ENCODE assay signal across 25 cellular contexts in the genomic region with DNA sequence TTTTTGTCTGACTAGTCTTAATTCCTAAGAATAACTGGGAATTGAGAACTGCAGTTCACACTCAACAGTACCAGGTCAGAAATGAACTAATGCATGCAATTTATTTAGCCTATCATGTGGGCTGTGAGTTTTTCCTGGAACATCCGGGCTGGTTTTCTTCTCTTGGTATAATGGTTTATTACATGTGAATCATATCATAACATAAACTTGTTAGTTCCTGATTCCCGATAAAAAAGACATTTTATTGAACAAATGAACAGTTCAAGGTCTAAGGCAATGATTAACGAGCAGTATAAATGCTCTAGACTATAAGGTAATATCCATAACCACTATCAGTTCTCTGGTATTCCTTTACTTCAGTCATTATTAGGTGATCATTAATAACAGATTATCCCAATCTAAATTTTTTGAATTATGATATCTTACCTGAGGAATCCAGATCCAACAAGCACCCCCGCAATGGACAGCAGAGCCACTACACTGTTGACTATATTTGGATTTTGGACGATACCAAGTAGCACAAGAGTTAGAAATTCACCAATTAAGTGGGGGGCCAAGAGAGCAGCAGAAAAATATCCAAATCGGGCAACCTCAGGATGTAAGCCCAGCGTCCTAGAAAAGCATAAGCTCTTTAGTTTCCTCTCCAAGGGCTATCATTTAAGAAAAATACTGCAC. TPM values are rescaled to one million over a fixed set of nuclear protein-coding genes. Genes with fewer than 3 reads are reported as not detected.
DNase-seq lines count a peak whose midpoint lies in the region; ATAC-seq and TF ChIP-seq lines count a peak whose summit lies in the region.
"Had no signal": no experiment of that assay in that cellular context is flagged by ENCODE, and none has a peak within 500 bp of the region (broad histone marks: within the 10 kb centered on the region; RNA-seq: fewer than 3 reads in every experiment).

No MANE protein-coding gene starts in this region.

- TF ChIP-seq CTCF in colonic mucosa (IDR thresholded peaks at IDR 0.05) = no peak

- H3K9ac ChIP-seq in colonic mucosa (ENCODE audit: low read depth in 2 of 2, low read length in 2 of 2) (no peak overlapping the region), mucosa of rectum (ENCODE audit: low read depth in 1 of 2, low read length in 2 of 2) (no peak overlapping the region)
- H3K9ac ChIP-seq: GM23248 had no signal

- H3K4me3 ChIP-seq in colonic mucosa (no peak overlapping the region), mucosa of rectum (ENCODE audit: low read length in 2 of 2) (peak overlapping the region in 1 of 2 donors; percentile 23)
- H3K4me3 ChIP-seq: GM23248, MG63 had no signal

- peak overlapping the region; percentile 74 for H3K27ac ChIP-seq in colonic mucosa
- H3K27ac ChIP-seq in mucosa of rectum (ENCODE audit: low read depth in 2 of 2, low read length in 2 of 2) = peak overlapping the region; percentile 42 to 50
- H3K27ac ChIP-seq: GM23248 had no signal

- H3K9me3 ChIP-seq in colonic mucosa (no peaks in the 10 kb centered on the region), mucosa of rectum (ENCODE audit: control insufficient read depth in 2 of 2, low read length in 2 of 2) (no peaks in the 10 kb centered on the region)
- H3K9me3 ChIP-seq: BE2C, MG63 had no signal

- ATAC-seq in GM18861 (IDR thresholded peaks at IDR 0.05; ENCODE audit: unreplicated experiment) = no peak
- ATAC-seq in GM18867 (IDR thresholded peaks at IDR 0.05; ENCODE audit: unreplicated experiment) = no peak
- ATAC-seq in HG03565 (IDR thresholded peaks at IDR 0.05; ENCODE audit: unreplicated experiment) = no peak
- ATAC-seq: PC-3, Right ventricle myocardium inferior had no signal

- H3K27me3 ChIP-seq in colonic mucosa (no peaks in the 10 kb centered on the region), mucosa of rectum (ENCODE audit: control insufficient read depth in 2 of 2, insufficient read depth in 2 of 2, low read length in 2 of 2) (peaks cover 0 to 2% of the 10 kb centered on the region in 2 donors)
- H3K27me3 ChIP-seq: BE2C, MG63 had no signal

- H3K36me3 ChIP-seq in colonic mucosa (no peaks in the 10 kb centered on the region), mucosa of rectum (ENCODE audit: control insufficient read depth in 2 of 2, insufficient read depth in 2 of 2, low read length in 2 of 2) (no peaks in the 10 kb centered on the region)
- H3K36me3 ChIP-seq: BE2C, MG63 had no signal

- intact Hi-C loops in colonic mucosa (cut with DNase I) = no loop called here

- peak; percentile 43 for DNase-seq in NCI-H460 (ENCODE audit: extremely low read depth, low read depth)
- peak; percentile 35 for DNase-seq in colonic mucosa
- no peak for DNase-seq in effector CD4-positive, alpha-beta T cell
- DNase-seq: BE2C; H7; KG1; NCI-H1105 treated with DMSO at 0.1 percent for 48 hours; NCI-H146; NCI-H1930; NCI-H2107; NCI-H446; NCI-H526; NCI-H82; NK-92 treated with Interleukin-12 subunit alpha and Interleukin-12 subunit beta, amount 100 ng/mL, for 24 hours had no signal

- H3K4me1 ChIP-seq in colonic mucosa (no peaks in the 10 kb centered on the region), mucosa of rectum (ENCODE audit: control insufficient read depth in 2 of 2, insufficient read depth in 2 of 2, low read length in 2 of 2) (peaks cover 10 to 13% of the 10 kb centered on the region in 2 donors)

RNA-seq across cellular contexts. Expression of gene ABCG5, which starts 19.0 kb away (rescaled TPM):
- not detected in 2 replicates for total RNA-seq in NCI-H460 (2014; rRNA removed; shearing (Covaris generic))
- polyA plus RNA-seq in NCI-H460 (2014; cell fraction: nucleus; rRNA removed) = not detected in 2 replicates
- under 1 TPM in 1 of 2 donors, not detected in 1; 0.29 TPM for total RNA-seq in colonic mucosa
- total RNA-seq: GM23248, H7, PC-3, Right ventricle myocardium inferior, RPMI7951 had no signal
- polyA plus RNA-seq: CD14-positive monocyte, GM23248 had no signal

RNA-seq across cellular contexts. Expression of gene ABCG8, which starts 19.1 kb away (rescaled TPM):
- total RNA-seq in NCI-H460 (2014; rRNA removed; shearing (Covaris generic)) = not detected in 2 replicates
- not detected in 2 replicates for polyA plus RNA-seq in NCI-H460 (2014; cell fraction: nucleus; rRNA removed)
- under 1 TPM; 0.12 to 0.48 TPM for total RNA-seq in colonic mucosa
- total RNA-seq: GM23248, H7, PC-3, RPMI7951, SK-MEL-5 had no signal
- polyA plus RNA-seq: CD14-positive monocyte had no signal

RNA-seq across cellular contexts. Expression of gene DYNC2LI1, which starts 45.8 kb away (rescaled TPM):
- 35.0 and 40.4 TPM in 2 replicates for total RNA-seq in NCI-H460 (2014; rRNA removed; shearing (Covaris generic))
- 47.1 and 54.0 TPM in 2 replicates for polyA plus RNA-seq in NCI-H460 (2014; cell fraction: nucleus; rRNA removed)
- 10 to 100 TPM in 1 of 2 donors, 1 to 10 TPM in 1; 8.1 to 17.2 TPM for total RNA-seq in colonic mucosa
